8 cellular contexts compared by ENCODE assay signal in the genomic region with DNA sequence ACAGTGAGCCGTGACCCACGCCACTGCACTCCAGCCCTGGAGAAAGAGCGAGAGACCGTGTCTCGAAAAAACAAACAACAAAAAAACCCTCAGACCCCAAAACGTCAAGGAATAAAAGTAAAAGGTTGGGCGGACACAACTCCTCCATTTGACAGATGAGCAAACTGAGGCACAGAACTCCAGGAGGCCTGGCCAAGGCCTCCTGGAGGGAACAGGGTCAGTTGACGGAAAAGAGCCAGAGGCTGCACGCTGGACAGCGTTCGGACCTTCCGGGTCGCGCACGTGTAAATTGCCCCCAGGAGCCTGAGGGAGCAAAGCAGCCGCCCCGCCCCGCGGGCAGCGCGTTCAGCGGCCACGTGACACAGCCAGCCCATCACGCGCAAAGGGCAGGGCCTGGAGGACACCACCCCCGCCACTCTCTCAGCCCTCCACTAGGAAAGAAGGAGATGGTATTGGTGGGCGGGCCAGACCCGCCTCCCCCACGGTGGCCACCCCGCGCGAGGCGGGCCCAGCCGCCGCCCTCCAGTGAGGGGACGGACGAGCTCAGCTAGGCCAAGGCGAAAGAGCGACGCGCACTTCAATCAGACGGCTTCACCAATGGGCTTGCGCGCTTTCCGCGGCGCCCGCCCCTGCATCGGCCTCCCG.
A peak's percentile ranks its signal among the peaks of the same experiment; 100 is the strongest.
DNase-seq lines count a peak whose midpoint lies in the region; ATAC-seq and TF ChIP-seq lines count a peak whose summit lies in the region.

No MANE protein-coding gene starts in this region.

- TF ChIP-seq CTCF in AG04449 (IDR thresholded peaks at IDR 0.05; ENCODE audit: insufficient read depth, low read length, missing control alignments) = no peak
- peak in 5 of 11 experiments; percentile 3 to 69 (median 57) for TF ChIP-seq CTCF in spleen (IDR thresholded peaks at IDR 0.05 in 8 of 11, conservative IDR thresholded peaks at IDR 0.05 in 3 of 11)

- no peaks in the 10 kb centered on the region for H3K9me3 ChIP-seq in spleen

- 6 to 11% (median 9%) methylated on average over 36 to 50 of the region's 50 CpGs for WGBS in spleen, 5 donors

- DNase-seq in AG04449 (ENCODE audit: low read depth, low spot score) (peak; percentile 84), NCI-H345 (lab: John Stamatoyannopoulos, UW) (peak; percentile 97), inferior parietal cortex (ENCODE audit: extremely low spot score) (peak; percentile 97), spleen (peak; percentile 100)
- peak; percentile 87 to 97 (median 92) for DNase-seq in activated CD4-positive, CD25-positive, alpha-beta regulatory T cell (lab: John Stamatoyannopoulos, UW)
- DNase-seq in central memory CD4-positive, alpha-beta T cell = peak; percentile 99

- H3K27me3 ChIP-seq in spleen (replicated peaks in 1 of 7) = no peaks in the 10 kb centered on the region

- CTCF ChIA-PET in AG04449 (lab: Yijun Ruan, JAX) = interaction anchor here (1.0 to 1.6 kb wide), 4 partner anchors 9 to 19 kb away, joined by 3 to 6 read pairs (median 4); no protein-coding TSS in a partner anchor

- no peaks in the 10 kb centered on the region for H3K36me3 ChIP-seq in spleen

- peaks cover 28 to 50% (median 46%) of the 10 kb centered on the region in 6 donors for H3K4me1 ChIP-seq in spleen

- H3K4me3 ChIP-seq in AG04449 (ENCODE audit: low read depth, low read length) (peak overlapping the region; percentile 73), spleen (peak overlapping the region; percentile 65 to 95 (median 76))

- intact Hi-C loops in spleen (cut with DNase I; ENCODE audit: low total_unique reads) = no loop called here

- peak; percentile 58 for TF ChIP-seq POLR2A in GM18951 (IDR thresholded peaks at IDR 0.05; ENCODE audit: extremely low read depth, insufficient read depth, insufficient read length)
- TF ChIP-seq POLR2A in spleen (IDR thresholded peaks at IDR 0.05) = no peak

- peak; percentile 90 for ATAC-seq in HG03280 (IDR thresholded peaks at IDR 0.05; ENCODE audit: unreplicated experiment)

- POLR2A ChIA-PET in AG04449 (lab: Yijun Ruan, JAX) = interaction anchor here (0.6 to 1.8 kb wide), 4 partner anchors 14 to 31 kb away, joined by 3 to 14 read pairs (median 3); no protein-coding TSS in a partner anchor

- H3K27ac ChIP-seq in spleen = peak overlapping the region; percentile 92 to 100 (median 100)

- in situ Hi-C loops in GM18951 (cut with MboI; ENCODE audit: low sequenced_read_pairs, unreplicated experiment) = no loop called here

Comparison
In these comparisons a context has a peak if more than half of its experiments do, and no peak if none do; other contexts are left out.
1. Peak in every context shown above with its lines: DNase-seq, ATAC-seq, H3K4me3 ChIP-seq and H3K27ac ChIP-seq.